In the genomic region with DNA sequence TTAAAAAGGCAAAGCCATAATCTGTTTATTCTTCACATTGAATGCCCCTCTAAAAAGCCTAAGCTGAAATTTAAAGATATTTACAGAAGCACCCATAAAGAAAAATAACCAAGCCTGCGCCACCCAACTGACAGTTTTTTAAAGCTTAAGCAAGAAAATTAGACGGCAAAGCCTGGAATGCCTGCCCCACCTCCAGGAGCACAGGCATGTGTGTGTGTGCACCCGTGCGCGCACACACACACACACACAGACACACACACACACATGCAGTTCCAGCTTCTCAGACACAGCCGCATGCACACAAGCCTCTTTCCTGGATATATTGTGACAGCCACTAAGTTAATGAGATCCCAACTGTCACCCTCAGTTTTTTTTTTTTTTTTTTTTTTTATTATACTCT, we compare ENCODE assay signal across 24 cellular contexts.
A peak's percentile ranks its signal among the peaks of the same experiment; 100 is the strongest.
DNase-seq lines count a peak whose midpoint lies in the region; ATAC-seq and TF ChIP-seq lines count a peak whose summit lies in the region.
"Had no signal": no experiment of that assay in that cellular context is flagged by ENCODE, and none has a peak within 500 bp of the region (broad histone marks: within the 10 kb centered on the region; RNA-seq: fewer than 3 reads in every experiment).

No MANE protein-coding gene starts in this region.

- no peaks in the 10 kb centered on the region for H3K36me3 ChIP-seq in mucosa of descending colon (ENCODE audit: low read depth)
- H3K36me3 ChIP-seq: esophagus squamous epithelium, tibial artery had no signal

- no peak overlapping the region for H3K4me3 ChIP-seq in mucosa of descending colon
- H3K4me3 ChIP-seq: esophagus squamous epithelium, psoas muscle, tibial artery had no signal

- intact Hi-C loops in mucosa of descending colon (cut with DNase I, micrococcal nuclease): no loop called here
- intact Hi-C loops in sciatic nerve (cut with DNase I): no loop called here

- H3K9me3 ChIP-seq in mucosa of descending colon: no peaks in the 10 kb centered on the region
- H3K9me3 ChIP-seq: esophagus squamous epithelium, psoas muscle, tibial artery had no signal

- peaks cover 2% of the 10 kb centered on the region for H3K4me1 ChIP-seq in mucosa of descending colon (ENCODE audit: low read depth)
- H3K4me1 ChIP-seq: foreskin keratinocyte, psoas muscle had no signal

- DNase-seq in NCI-H2171 treated with DMSO at 0.1 percent for 48 hours (lab: John Stamatoyannopoulos, UW) (peak; percentile 45), NCI-H2171 (lab: John Stamatoyannopoulos, UW) (no peak), NCI-H1092 (lab: John Stamatoyannopoulos, UW) (peak; percentile 41), NCI-H345 treated with DMSO at 0.1 percent for 48 hours (lab: John Stamatoyannopoulos, UW; ENCODE audit: unreplicated experiment) (peak; percentile 11), mucosa of descending colon (no peak), sciatic nerve (ENCODE audit: low spot score) (no peak), GM10266 (ENCODE audit: extremely low spot score) (no peak)
- DNase-seq: ACHN; activated CD4-positive, alpha-beta T cell treated with anti-CD3 and anti-CD28 coated beads for 48 hours; amniotic stem cell; CD8-positive, alpha-beta memory T cell; esophagus squamous epithelium; foreskin keratinocyte; GOT3; head of caudate nucleus; kidney; NCI-H2081 treated with DMSO at 0.1 percent for 48 hours; NCI-H526 treated with DMSO at 0.1 percent for 48 hours; psoas muscle; RPMI8226; stimulated activated CD4-positive, alpha-beta T cell treated with anti-CD3 and anti-CD28 coated beads, Interleukin-4, amount 100 ng/mL, for 24 hours; T1000; tibial artery had no signal

- no peak for TF ChIP-seq CTCF in mucosa of descending colon (IDR thresholded peaks at IDR 0.05)
- no peak for TF ChIP-seq CTCF in GM10266 (IDR thresholded peaks at IDR 0.05; ENCODE audit: control insufficient read depth, insufficient read depth, low read depth, missing control alignments)

- ATAC-seq in mucosa of descending colon (peak; percentile 32), sciatic nerve (no peak)
- ATAC-seq: foreskin keratinocyte; natural killer cell treated with Interleukin-12 subunit alpha and Interleukin-12 subunit beta and Interleukin-15 and Interleukin-18, amount 100 ng/mL, for 72 hours; psoas muscle had no signal

Comparison
In these comparisons a context has a peak if more than half of its experiments do, and no peak if none do; other contexts are left out.
1. DNase-seq: peak in NCI-H2171 treated with DMSO at 0.1 percent for 48 hours (single experiment), NCI-H1092 (single experiment) and NCI-H345 treated with DMSO at 0.1 percent for 48 hours (single experiment); none in NCI-H2171 (single experiment), mucosa of descending colon (0 of 3), sciatic nerve (single experiment) and GM10266 (single experiment).